In genomic region chr13:102394158-102395053, GRCh38 we compare ENCODE assay signal across 1 cellular context.
TF ChIP-seq lines count a peak whose summit lies in the region.

No MANE protein-coding gene starts in this region.

TF ChIP-seq in GM12878, 131 proteins besides CTCF, POLR2A, EP300 and RAD21 (continued from another document and continues in another):
- TF ChIP-seq NKRF (conservative IDR thresholded peaks at IDR 0.05) (peak; percentile 92), YBX1 (IDR thresholded peaks at IDR 0.05) (no peak), ATF2 (IDR thresholded peaks at IDR 0.05; ENCODE audit: low read length) (no peak), ZNF687 (IDR thresholded peaks at IDR 0.05) (peak; percentile 61; the same call in 1 of the 2 replicates), ZBTB11 (CRISPR knock-in tag; IDR thresholded peaks at IDR 0.05) (peak; percentile 39; the same call in 1 of the 2 replicates), KLF5 (IDR thresholded peaks at IDR 0.05; ENCODE audit: partially characterized antibody) (no peak), TARDBP (IDR thresholded peaks at IDR 0.05; ENCODE audit: borderline replicate concordance) (no peak), REST (IDR thresholded peaks at IDR 0.05; ENCODE audit: low read depth, low read length) (no peak), GABPA (IDR thresholded peaks at IDR 0.05; ENCODE audit: low read depth) (peak; percentile 76; the same call in 1 of the 2 replicates), CHD1 (IDR thresholded peaks at IDR 0.05; ENCODE audit: low read depth, low read length) (no peak), FOXK2 (IDR thresholded peaks at IDR 0.05) (no peak), NBN (IDR thresholded peaks at IDR 0.05) (0 out of 2 replicates have a peak, but pooled peaks have one; percentile 51), STAT3 (IDR thresholded peaks at IDR 0.05; ENCODE audit: low read depth, low read length) (no peak), ZBTB4 (CRISPR knock-in tag; IDR thresholded peaks at IDR 0.05) (no peak), MLLT1 (IDR thresholded peaks at IDR 0.05) (peak; percentile 86; the same call in 1 of the 2 replicates), TCF3 (IDR thresholded peaks at IDR 0.05; ENCODE audit: borderline replicate concordance, insufficient read depth, low read depth, low read length) (0 out of 2 replicates have a peak, but pooled peaks have one; percentile 29), MTA2 (IDR thresholded peaks at IDR 0.05; ENCODE audit: low read depth) (no peak; the same call in 1 of the 2 replicates), E4F1 (IDR thresholded peaks at IDR 0.05; ENCODE audit: borderline replicate concordance, partially characterized antibody) (peak; percentile 46), HDGF (IDR thresholded peaks at IDR 0.05) (no peak), NRF1 (conservative IDR thresholded peaks at IDR 0.05; ENCODE audit: low read depth, low read length) (no peak), KAT2A (conservative IDR thresholded peaks at IDR 0.05; ENCODE audit: control insufficient read depth, low read depth, low read length) (no peak), BMI1 (IDR thresholded peaks at IDR 0.05; ENCODE audit: borderline replicate concordance) (peak; percentile 100), SP1 (IDR thresholded peaks at IDR 0.05; ENCODE audit: low read depth, low read length) (peak; percentile 44), MXI1 (IDR thresholded peaks at IDR 0.05; ENCODE audit: low read depth, low read length) (peak; percentile 93), ESRRA (IDR thresholded peaks at IDR 0.05; ENCODE audit: low read length) (no peak), BCL3 (IDR thresholded peaks at IDR 0.05; ENCODE audit: borderline replicate concordance, insufficient read depth, low read depth, low read length, poor library complexity, severe bottlenecking) (no peak), SRF (IDR thresholded peaks at IDR 0.05; ENCODE audit: low read depth in 2 of 2, low read length in 2 of 2) (no peak)
